Comparison of ENCODE assay signal across 10 cellular contexts in the genomic region with DNA sequence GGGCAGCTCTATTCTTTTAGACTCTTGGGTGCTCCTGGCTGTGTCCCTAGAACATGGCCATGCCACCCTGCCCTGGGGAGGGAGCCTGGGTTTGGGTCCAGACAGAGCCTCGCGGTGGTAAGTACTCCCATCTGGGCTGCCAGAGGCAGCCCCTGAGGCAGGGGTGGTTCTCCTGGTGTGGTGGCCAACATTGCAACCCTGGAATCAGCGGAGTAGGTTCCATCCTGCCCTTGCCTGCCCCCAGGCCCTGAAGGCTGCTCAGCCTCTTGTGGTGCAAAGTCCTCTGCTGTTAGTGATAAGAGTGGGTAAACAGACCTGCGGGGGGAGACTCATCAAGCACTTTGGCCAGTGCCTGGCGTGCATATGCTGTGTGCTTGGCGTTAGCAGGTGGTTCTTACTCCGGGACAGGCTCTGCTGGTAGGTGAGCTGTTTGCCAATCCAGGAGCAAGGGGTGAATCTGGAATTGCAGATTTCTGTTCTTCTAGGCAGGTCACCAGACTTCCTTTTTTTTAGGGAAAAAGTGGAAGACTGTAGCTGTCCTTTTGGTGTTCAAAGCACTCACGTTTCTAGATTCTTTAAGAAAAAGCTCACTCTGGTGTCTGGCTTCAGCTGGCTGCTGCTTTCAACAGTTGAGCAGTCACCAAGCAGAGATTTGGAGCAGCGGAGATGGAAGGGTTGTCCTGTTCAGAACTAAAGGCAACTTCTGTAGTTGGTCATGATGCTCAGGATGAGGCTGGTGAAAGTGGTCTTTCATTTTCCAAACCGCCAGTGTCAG. TPM values are rescaled to one million over a fixed set of nuclear protein-coding genes. Genes with fewer than 3 reads are reported as not detected.
A peak's percentile ranks its signal among the peaks of the same experiment; 100 is the strongest.
DNase-seq lines count a peak whose midpoint lies in the region; ATAC-seq and TF ChIP-seq lines count a peak whose summit lies in the region.
"Had no signal": no experiment of that assay in that cellular context is flagged by ENCODE, and none has a peak within 500 bp of the region (broad histone marks: within the 10 kb centered on the region; RNA-seq: fewer than 3 reads in every experiment).

No MANE protein-coding gene starts in this region.

- H4K5ac ChIP-seq in H9 (ENCODE audit: insufficient read length, low read depth, low read length), result no peak overlapping the region

- peak overlapping the region; percentile 35 for H3K27ac ChIP-seq in BLaER1
- no peak overlapping the region for H3K27ac ChIP-seq in H9 (ENCODE audit: insufficient read length, low read depth, low read length)
- H3K27ac ChIP-seq in right lobe of liver, result peak overlapping the region in 2 of 3 donors; percentile 11 to 59
- H3K27ac ChIP-seq in testis, result no peak overlapping the region
- H3K27ac ChIP-seq: neutrophil, PC-9 had no signal

- H3K79me1 ChIP-seq in H9 (ENCODE audit: insufficient read depth, low read depth, low read length, poor library complexity, severe bottlenecking), result peaks cover 5% of the 10 kb centered on the region

- H4K8ac ChIP-seq in H9 (replicated peaks; ENCODE audit: insufficient read length, low read depth, low read length), result no peak overlapping the region

- H3K18ac ChIP-seq in H9 (ENCODE audit: insufficient read length, low read depth, low read length), result no peak overlapping the region

- DNase-seq in H9 (peak; percentile 47), right lobe of liver (peak; percentile 82 to 95 (median 92)), amniotic stem cell (lab: John Stamatoyannopoulos, UW) (no peak), testis (no peak), germinal center (ENCODE audit: low spot score) (no peak), osteocyte (ENCODE audit: extremely low spot score, unreplicated experiment) (no peak)
- DNase-seq: PC-9 had no signal

- peaks cover 5% of the 10 kb centered on the region; the same call in 1 of the 2 replicates for H3K79me2 ChIP-seq in H9 (ENCODE audit: insufficient read depth, low read length)

- no peak overlapping the region for H4K91ac ChIP-seq in H9 (ENCODE audit: insufficient read length, low read depth, low read length)

- TF ChIP-seq CTCF in H9 (conservative IDR thresholded peaks at IDR 0.05), result no peak
- TF ChIP-seq CTCF in right lobe of liver (IDR thresholded peaks at IDR 0.05), result no peak
- no peak for TF ChIP-seq CTCF in testis (IDR thresholded peaks at IDR 0.05)
- TF ChIP-seq CTCF in osteocyte (IDR thresholded peaks at IDR 0.05), result no peak

- H3K23me2 ChIP-seq in H9 (ENCODE audit: insufficient read length, low read depth, low read length, poor library complexity, severe bottlenecking), result peaks cover 7% of the 10 kb centered on the region

- peak overlapping the region; percentile 78 to 88 for H3K4me3 Mint-ChIP-seq in H9
- peak overlapping the region; percentile 84 for H3K4me3 Mint-ChIP-seq in activated T-helper 17 cell treated with anti-CD3 and anti-CD28 coated beads, Interleukin-2, amount 50 U/mL, for 72 hours
- no peak overlapping the region for H3K4me3 Mint-ChIP-seq in osteocyte (ENCODE audit: unreplicated experiment)

- no peak overlapping the region for H2AK5ac ChIP-seq in H9 (ENCODE audit: insufficient read length, low read length)

- H3K14ac ChIP-seq in H9 (ENCODE audit: insufficient read depth, low read length), result no peak overlapping the region

- no peak for ATAC-seq in activated T-helper 17 cell treated with anti-CD3 and anti-CD28 coated beads, Interleukin-2, amount 50 U/mL, for 72 hours (replicated peaks)
- peak; percentile 54 to 76 (median 72) for ATAC-seq in right lobe of liver

- peaks cover 16 to 45% (median 39%) of the 10 kb centered on the region in 3 experiments for H3K36me3 Mint-ChIP-seq in H9 (ENCODE audit: insufficient read depth in 1 of 3, low read depth in 3 of 3)
- peaks cover 41% of the 10 kb centered on the region for H3K36me3 Mint-ChIP-seq in activated T-helper 17 cell treated with anti-CD3 and anti-CD28 coated beads, Interleukin-2, amount 50 U/mL, for 72 hours (ENCODE audit: low read depth)
- H3K36me3 Mint-ChIP-seq in osteocyte (ENCODE audit: unreplicated experiment), result peaks cover 18% of the 10 kb centered on the region

- H2BK15ac ChIP-seq in H9 (ENCODE audit: low read depth, low read length), result no peak overlapping the region

- H2BK5ac ChIP-seq in H9 (ENCODE audit: insufficient read length, low read length), result no peak overlapping the region

- H4K20me1 ChIP-seq in BLaER1 (peaks cover 76% of the 10 kb centered on the region), H9 (ENCODE audit: control insufficient read depth, insufficient read depth, insufficient read length) (peaks cover 2% of the 10 kb centered on the region)

- intact Hi-C loops in right lobe of liver (cut with DNase I), result loop anchor here (5.0 to 10.0 kb wide), 2 partner anchors 43 to 46 kb away; no protein-coding TSS in a partner anchor
- intact Hi-C loops in testis (cut with DNase I; ENCODE audit: low total_unique reads), result loop anchor here (5.0 kb wide), 1 partner anchor 133 kb away; no protein-coding TSS in a partner anchor

- H3K27ac Mint-ChIP-seq in H9 (peak overlapping the region in 2 of 3 experiments; percentile 10 to 31; a peak in 1 of 7 replicates), osteocyte (ENCODE audit: unreplicated experiment) (no peak overlapping the region)
- H3K27ac Mint-ChIP-seq in activated T-helper 17 cell treated with anti-CD3 and anti-CD28 coated beads, Interleukin-2, amount 50 U/mL, for 72 hours, result no peak overlapping the region

- H2BK12ac ChIP-seq in H9 (ENCODE audit: insufficient read length, low read depth, low read length), result no peak overlapping the region

- H2BK20ac ChIP-seq in H9 (ENCODE audit: low read depth, low read length, poor library complexity, severe bottlenecking), result no peak overlapping the region

- no CpG with 5 or more reads among the region's 10 CpGs for WGBS in H9 (ENCODE audit: extremely low coverage, insufficient read length, low lambda C conversion rate)
- 22% methylated on average over 9 of the region's 10 CpGs for WGBS in right lobe of liver (ENCODE audit: insufficient coverage, low coverage, low lambda C conversion rate, missing lambda C conversion rate)
- 77 to 90% methylated on average over 4 to 10 of the region's 10 CpGs for WGBS in testis, 2 donors

- H3K4me1 Mint-ChIP-seq in H9, result peaks cover 46 to 49% of the 10 kb centered on the region in 2 experiments
- H3K4me1 Mint-ChIP-seq in activated T-helper 17 cell treated with anti-CD3 and anti-CD28 coated beads, Interleukin-2, amount 50 U/mL, for 72 hours, result peaks cover 38% of the 10 kb centered on the region
- H3K4me1 Mint-ChIP-seq in osteocyte (ENCODE audit: unreplicated experiment), result peaks cover 29% of the 10 kb centered on the region

- no peak overlapping the region for H3K56ac ChIP-seq in H9 (ENCODE audit: insufficient read length, low read depth, low read length)

- H3K27me3 Mint-ChIP-seq in H9 (ENCODE audit: low read depth) (peaks cover 1% of the 10 kb centered on the region; the same call in 1 of the 2 replicates), osteocyte (ENCODE audit: unreplicated experiment) (no peaks in the 10 kb centered on the region)
- no peaks in the 10 kb centered on the region for H3K27me3 Mint-ChIP-seq in activated T-helper 17 cell treated with anti-CD3 and anti-CD28 coated beads, Interleukin-2, amount 50 U/mL, for 72 hours

- H3K9me3 ChIP-seq in BLaER1 (no peaks in the 10 kb centered on the region), H9 (ENCODE audit: control insufficient read depth, low read depth, low read length) (no peaks in the 10 kb centered on the region), right lobe of liver (no peaks in the 10 kb centered on the region), testis (no peaks in the 10 kb centered on the region)
- H3K9me3 ChIP-seq: neutrophil had no signal

- peaks cover 43% of the 10 kb centered on the region for H3K36me3 ChIP-seq in BLaER1
- H3K36me3 ChIP-seq in right lobe of liver, result peaks cover 0 to 5% (median 0%) of the 10 kb centered on the region in 4 donors
- no peaks in the 10 kb centered on the region for H3K36me3 ChIP-seq in testis (ENCODE audit: low read depth, missing control alignments)

- no peaks in the 10 kb centered on the region for H3K27me3 ChIP-seq in BLaER1
- H3K27me3 ChIP-seq in H9 (ENCODE audit: insufficient read depth, low read length), result no peaks in the 10 kb centered on the region
- H3K27me3 ChIP-seq in right lobe of liver, result no peaks in the 10 kb centered on the region
- H3K27me3 ChIP-seq in testis, result no peaks in the 10 kb centered on the region

- H3K4ac ChIP-seq in H9 (ENCODE audit: low read depth, low read length), result no peak overlapping the region

- H3T11ph ChIP-seq in H9 (ENCODE audit: low read length), result no peak overlapping the region

- H3K4me1 ChIP-seq in BLaER1 (peaks cover 71% of the 10 kb centered on the region), H9 (ENCODE audit: insufficient read depth, low read length) (peaks cover 3% of the 10 kb centered on the region; the same call in 1 of the 2 replicates), right lobe of liver (peaks cover 0 to 67% (median 25%) of the 10 kb centered on the region in 4 donors), testis (peaks cover 20% of the 10 kb centered on the region)

- no peak overlapping the region for H3K23ac ChIP-seq in H9 (ENCODE audit: insufficient read length, low read depth, low read length)

- H3K9ac ChIP-seq in BLaER1 (no peak overlapping the region), H9 (ENCODE audit: extremely low read depth, insufficient read length, low read length) (no peak overlapping the region)

- H3K9me3 Mint-ChIP-seq in H9 (no peaks in the 10 kb centered on the region; a peak in 1 of 5 replicates), osteocyte (ENCODE audit: unreplicated experiment) (no peaks in the 10 kb centered on the region)
- H3K9me3 Mint-ChIP-seq in activated T-helper 17 cell treated with anti-CD3 and anti-CD28 coated beads, Interleukin-2, amount 50 U/mL, for 72 hours, result no peaks in the 10 kb centered on the region

- TF ChIP-seq POLR2A in right lobe of liver (IDR thresholded peaks at IDR 0.05), result no peak
- TF ChIP-seq POLR2A in testis (IDR thresholded peaks at IDR 0.05), result no peak

- H3K4me2 ChIP-seq in BLaER1 (peak overlapping the region; percentile 100), H9 (ENCODE audit: insufficient read depth, insufficient read length, low read length) (no peak overlapping the region)

- H2AFZ ChIP-seq in H9 (ENCODE audit: low read length), result no peak overlapping the region
- H2AFZ ChIP-seq: PC-9 had no signal

- H3K4me3 ChIP-seq in BLaER1 (peak overlapping the region; percentile 84; the same call in 1 of the 2 replicates), right lobe of liver (peak overlapping the region in 2 of 3 donors; percentile 57 to 76), testis (no peak overlapping the region)
- H3K4me3 ChIP-seq: PC-9 had no signal

- H2BK120ac ChIP-seq in H9 (ENCODE audit: low read depth, low read length, poor library complexity, severe bottlenecking), result no peak overlapping the region

RNA-seq across cellular contexts. Expression of gene CNNM3, which starts 3.2 kb away (rescaled TPM):
- total RNA-seq in H9 (2021), result 22.8 and 25.0 TPM in 2 replicates
- 10 to 100 TPM; 17.9 to 22.0 TPM for total RNA-seq in activated T-helper 17 cell treated with anti-CD3 and anti-CD28 coated beads, Interleukin-2, amount 50 U/mL, for 72 hours
- 10 to 100 TPM; 11.5 to 37.6 (median 21.6) TPM for total RNA-seq in right lobe of liver
- 10 to 100 TPM; 32.2 to 33.6 TPM for total RNA-seq in testis
- 33.5 TPM for polyA plus RNA-seq in testis (ENCODE audit: insufficient read depth, low read depth, low replicate concordance)
- total RNA-seq in osteocyte, result 20.9 and 22.4 TPM in 2 replicates

RNA-seq across cellular contexts. Expression of gene ANKRD23, which starts 24.5 kb away (rescaled TPM):
- total RNA-seq in H9 (2021) (2.3 and 2.4 TPM in 2 replicates), right lobe of liver (1 to 10 TPM in 5 of 6 experiments, under 1 TPM in 1; 0.98 to 4.0 (median 2.7) TPM), testis (1 to 10 TPM; 5.3 to 6.8 TPM), osteocyte (4.4 and 5.7 TPM in 2 replicates)
- total RNA-seq in activated T-helper 17 cell treated with anti-CD3 and anti-CD28 coated beads, Interleukin-2, amount 50 U/mL, for 72 hours, result 10 to 100 TPM in 1 of 2 donors, 1 to 10 TPM in 1; 6.8 to 11.7 TPM
- polyA plus RNA-seq in testis (ENCODE audit: insufficient read depth, low read depth, low replicate concordance), result 7.5 TPM

RNA-seq across cellular contexts. Expression of gene ANKRD39, which starts 38.5 kb away (rescaled TPM):
- total RNA-seq in H9 (2021) (13.0 and 13.9 TPM in 2 replicates), right lobe of liver (10 to 100 TPM in 3 of 6 experiments, 1 to 10 TPM in 3; 6.0 to 16.3 (median 9.7) TPM), testis (10 to 100 TPM; 13.9 to 16.4 TPM), osteocyte (10.5 and 12.4 TPM in 2 replicates)
- 10 to 100 TPM; 25.2 to 52.3 TPM for total RNA-seq in activated T-helper 17 cell treated with anti-CD3 and anti-CD28 coated beads, Interleukin-2, amount 50 U/mL, for 72 hours
- polyA plus RNA-seq in testis (ENCODE audit: insufficient read depth, low read depth, low replicate concordance), result 8.9 TPM

RNA-seq across cellular contexts. Expression of gene SEMA4C, which starts 50.6 kb away (rescaled TPM):
- total RNA-seq in H9 (2021), result 81.6 and 87.2 TPM in 2 replicates
- 1 to 10 TPM; 8.3 to 9.6 TPM for total RNA-seq in activated T-helper 17 cell treated with anti-CD3 and anti-CD28 coated beads, Interleukin-2, amount 50 U/mL, for 72 hours
- total RNA-seq in right lobe of liver, result 10 to 100 TPM; 11.9 to 18.9 (median 12.6) TPM
- total RNA-seq in testis, result 10 to 100 TPM; 11.4 to 17.6 TPM
- 10.5 TPM for polyA plus RNA-seq in testis (ENCODE audit: insufficient read depth, low read depth, low replicate concordance)
- 33.8 and 39.1 TPM in 2 replicates for total RNA-seq in osteocyte

RNA-seq across cellular contexts. Expression of gene CNNM4, which starts 58.6 kb away (rescaled TPM):
- total RNA-seq in H9 (2021) (8.5 and 8.9 TPM in 2 replicates), right lobe of liver (1 to 10 TPM; 2.3 to 4.9 (median 3.7) TPM), testis (10 to 100 TPM; 18.0 to 18.4 TPM), osteocyte (7.6 and 8.0 TPM in 2 replicates)
- total RNA-seq in activated T-helper 17 cell treated with anti-CD3 and anti-CD28 coated beads, Interleukin-2, amount 50 U/mL, for 72 hours, result 1 to 10 TPM; 7.5 to 8.7 TPM
- polyA plus RNA-seq in testis (ENCODE audit: insufficient read depth, low read depth, low replicate concordance), result 21.8 TPM

Comparison
In these comparisons a context has a peak if more than half of its experiments do, and no peak if none do; other contexts are left out.
1. H3K27ac ChIP-seq: peak in BLaER1 (single experiment) and right lobe of liver (2 of 3); none in H9 (single experiment) and testis (0 of 2).
2. H3K4me3 ChIP-seq: peak in BLaER1 (single experiment) and right lobe of liver (2 of 3); none in testis (0 of 2).
3. DNase-seq: peak in H9 (single experiment) and right lobe of liver (3 of 3); none in amniotic stem cell (single experiment), testis (single experiment), germinal center (single experiment) and osteocyte (single experiment).
4. H3K27ac Mint-ChIP-seq: peak in H9 (2 of 3); none in activated T-helper 17 cell treated with anti-CD3 and anti-CD28 coated beads, Interleukin-2, amount 50 U/mL, for 72 hours (single experiment) and osteocyte (single experiment).